23 cellular contexts compared by ENCODE assay signal in the genomic region with DNA sequence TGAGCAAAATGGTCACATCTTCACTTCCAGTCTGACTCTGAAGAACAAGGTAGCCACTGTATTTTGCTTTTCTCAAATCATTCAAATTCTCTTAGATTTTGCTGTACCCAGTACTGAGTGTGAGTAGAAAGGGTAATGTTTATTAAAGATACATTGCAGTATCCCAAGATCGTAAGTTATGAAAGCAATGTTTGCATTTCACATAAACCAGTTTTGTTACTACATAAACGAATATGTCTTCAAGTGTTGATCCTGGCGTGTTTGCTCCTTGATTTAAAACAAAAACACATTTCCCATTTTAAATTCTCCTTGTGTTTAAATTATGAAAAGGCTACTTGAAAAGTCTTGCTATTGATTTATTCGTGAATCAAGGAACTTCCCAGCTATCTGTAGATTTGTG. TPM values are rescaled to one million over a fixed set of nuclear protein-coding genes. Genes with fewer than 3 reads are reported as not detected.
DNase-seq lines count a peak whose midpoint lies in the region; ATAC-seq lines count a peak whose summit lies in the region.
"Had no signal": no experiment of that assay in that cellular context is flagged by ENCODE, and none has a peak within 500 bp of the region (broad histone marks: within the 10 kb centered on the region; RNA-seq: fewer than 3 reads in every experiment).

No MANE protein-coding gene starts in this region.

- no peaks in the 10 kb centered on the region for H3K27me3 Mint-ChIP-seq in activated T-cell treated with anti-CD3 and anti-CD28 coated beads, Interleukin-2, amount 50 U/mL, for 24 hours
- no peaks in the 10 kb centered on the region for H3K27me3 Mint-ChIP-seq in CD4-positive, CD25-positive, alpha-beta regulatory T cell
- H3K27me3 Mint-ChIP-seq in memory B cell = no peaks in the 10 kb centered on the region
- H3K27me3 Mint-ChIP-seq in activated CD4-positive, alpha-beta memory T cell treated with anti-CD3 and anti-CD28 coated beads, Interleukin-2, amount 10 ng/mL, durations not matched to agents 7 days and 5 days = peaks cover 10% of the 10 kb centered on the region

- peaks cover 3% of the 10 kb centered on the region for H3K36me3 ChIP-seq in CD4-positive, CD25-positive, alpha-beta regulatory T cell (ENCODE audit: control insufficient read depth, insufficient read depth, low read length)
- no peaks in the 10 kb centered on the region for H3K36me3 ChIP-seq in Karpas-422 (ENCODE audit: insufficient read depth, low read length)
- H3K36me3 ChIP-seq: HAP-1 had no signal

- no peak overlapping the region for H3K27ac ChIP-seq in CD4-positive, CD25-positive, alpha-beta regulatory T cell (ENCODE audit: insufficient read depth, low read length, poor library complexity, severe bottlenecking)
- no peak overlapping the region for H3K27ac ChIP-seq in Karpas-422 (ENCODE audit: low read length)
- H3K27ac ChIP-seq: 22Rv1, C4-2B, GM23248, KMS-11 had no signal

- no peaks in the 10 kb centered on the region for H3K9me3 Mint-ChIP-seq in activated T-cell treated with anti-CD3 and anti-CD28 coated beads, Interleukin-2, amount 50 U/mL, for 24 hours
- H3K9me3 Mint-ChIP-seq in CD4-positive, CD25-positive, alpha-beta regulatory T cell = peaks cover 0 to 1% (median 0%) of the 10 kb centered on the region in 7 donors
- H3K9me3 Mint-ChIP-seq in memory B cell = peaks cover 3% of the 10 kb centered on the region
- H3K9me3 Mint-ChIP-seq in activated CD4-positive, alpha-beta memory T cell treated with anti-CD3 and anti-CD28 coated beads, Interleukin-2, amount 10 ng/mL, durations not matched to agents 7 days and 5 days = peaks cover 6% of the 10 kb centered on the region

- H3K4me1 ChIP-seq in CD4-positive, CD25-positive, alpha-beta regulatory T cell (ENCODE audit: control insufficient read depth, insufficient read depth, low read length, poor library complexity, severe bottlenecking) = peaks cover 6% of the 10 kb centered on the region
- peaks cover 44% of the 10 kb centered on the region for H3K4me1 ChIP-seq in Karpas-422 (ENCODE audit: low read length)

- no peak overlapping the region for H3K9ac ChIP-seq in Karpas-422 (ENCODE audit: low read length)
- H3K9ac ChIP-seq: GM23248, KMS-11 had no signal

- no peak overlapping the region for H3K4me3 Mint-ChIP-seq in activated T-cell treated with anti-CD3 and anti-CD28 coated beads, Interleukin-2, amount 50 U/mL, for 24 hours
- H3K4me3 Mint-ChIP-seq in CD4-positive, CD25-positive, alpha-beta regulatory T cell = no peak overlapping the region
- no peak overlapping the region for H3K4me3 Mint-ChIP-seq in memory B cell
- no peak overlapping the region for H3K4me3 Mint-ChIP-seq in activated CD4-positive, alpha-beta memory T cell treated with anti-CD3 and anti-CD28 coated beads, Interleukin-2, amount 10 ng/mL, durations not matched to agents 7 days and 5 days

- no peak for DNase-seq in activated T-cell treated with anti-CD3 and anti-CD28 coated beads, Interleukin-2, amount 50 U/mL, for 24 hours
- no peak for DNase-seq in activated T-cell treated with anti-CD3 and anti-CD28 coated beads for 4 hours
- no peak for DNase-seq in CD4-positive, CD25-positive, alpha-beta regulatory T cell
- no peak for DNase-seq in Karpas-422
- DNase-seq in memory B cell (ENCODE audit: low spot score in 2 of 2) = no peak
- DNase-seq in stimulated activated CD4-positive, alpha-beta T cell treated with anti-CD3 and anti-CD28 coated beads, Interleukin-4, amount 100 ng/mL, for 24 hours = no peak
- no peak for DNase-seq in activated CD4-positive, alpha-beta memory T cell treated with anti-CD3 and anti-CD28 coated beads, Interleukin-2, amount 10 ng/mL, durations not matched to agents 7 days and 5 days
- DNase-seq in Right ventricle myocardium inferior (ENCODE audit: missing footprints) = no peak
- DNase-seq: ACHN; COR-L47; DMS79; GM23248; NCI-H1105; NCI-H2029 treated with DMSO at 0.1 percent for 48 hours; NCI-H345; NCI-H524; NCI-H774; NK-92 treated with Interleukin-12 subunit alpha and Interleukin-12 subunit beta, amount 100 ng/mL, for 24 hours had no signal

- no peaks in the 10 kb centered on the region for H3K9me2 ChIP-seq in Karpas-422 (replicated peaks; ENCODE audit: insufficient read depth, low read length)

- H3K4me1 Mint-ChIP-seq in activated T-cell treated with anti-CD3 and anti-CD28 coated beads, Interleukin-2, amount 50 U/mL, for 24 hours (ENCODE audit: low read depth) = peaks cover 42% of the 10 kb centered on the region
- H3K4me1 Mint-ChIP-seq in CD4-positive, CD25-positive, alpha-beta regulatory T cell = peaks cover 10 to 48% (median 42%) of the 10 kb centered on the region in 4 donors
- H3K4me1 Mint-ChIP-seq in memory B cell = peaks cover 29% of the 10 kb centered on the region
- peaks cover 29% of the 10 kb centered on the region for H3K4me1 Mint-ChIP-seq in activated CD4-positive, alpha-beta memory T cell treated with anti-CD3 and anti-CD28 coated beads, Interleukin-2, amount 10 ng/mL, durations not matched to agents 7 days and 5 days

- peaks cover 49% of the 10 kb centered on the region for H4K20me1 ChIP-seq in Karpas-422 (ENCODE audit: insufficient read depth, low read depth, low read length)

- CTCF ChIA-PET in activated CD4-positive, alpha-beta memory T cell treated with anti-CD3 and anti-CD28 coated beads, Interleukin-2, amount 10 ng/mL, durations not matched to agents 7 days and 5 days (lab: Charles Lee) = no interaction called here

- H2AFZ ChIP-seq in Karpas-422 (ENCODE audit: low read length) = no peak overlapping the region
- H2AFZ ChIP-seq: GM23248 had no signal

- intact Hi-C loops in Right ventricle myocardium inferior (cut with DNase I) = no loop called here

- H3K9me3 ChIP-seq in CD4-positive, CD25-positive, alpha-beta regulatory T cell (ENCODE audit: control insufficient read depth in 2 of 2, low read length in 2 of 2) = no peaks in the 10 kb centered on the region
- H3K9me3 ChIP-seq in Karpas-422 (ENCODE audit: low read length) = no peaks in the 10 kb centered on the region
- H3K9me3 ChIP-seq: HAP-1 had no signal

- no peak overlapping the region for H3K4me3 ChIP-seq in CD4-positive, CD25-positive, alpha-beta regulatory T cell (ENCODE audit: low read depth, low read length)
- no peak overlapping the region for H3K4me3 ChIP-seq in Karpas-422 (ENCODE audit: low read length)
- H3K4me3 ChIP-seq: GM23248, HAP-1 had no signal

- no peak for ATAC-seq in CD4-positive, CD25-positive, alpha-beta regulatory T cell (ENCODE audit: low read depth in 2 of 2)
- ATAC-seq in memory B cell (ENCODE audit: low read depth) = no peak
- no peak for ATAC-seq in Right ventricle myocardium inferior
- ATAC-seq: SK-N-SH treated with all-trans-retinoic acid at 6 μM for 48 hours had no signal

- H3K27ac Mint-ChIP-seq in activated T-cell treated with anti-CD3 and anti-CD28 coated beads, Interleukin-2, amount 50 U/mL, for 24 hours = peak overlapping the region; percentile 74
- peak overlapping the region in 2 of 3 donors; percentile 28 to 77 for H3K27ac Mint-ChIP-seq in CD4-positive, CD25-positive, alpha-beta regulatory T cell
- H3K27ac Mint-ChIP-seq in memory B cell = peak overlapping the region; percentile 56
- H3K27ac Mint-ChIP-seq in activated CD4-positive, alpha-beta memory T cell treated with anti-CD3 and anti-CD28 coated beads, Interleukin-2, amount 10 ng/mL, durations not matched to agents 7 days and 5 days = no peak overlapping the region

- peak overlapping the region; percentile 62 for H3K4me2 ChIP-seq in Karpas-422 (ENCODE audit: low read depth, low read length, poor library complexity, severe bottlenecking)
- H3K4me2 ChIP-seq: KMS-11 had no signal

- peaks cover 79% of the 10 kb centered on the region for H3K79me2 ChIP-seq in Karpas-422 (ENCODE audit: low read length)

- no peaks in the 10 kb centered on the region for H3K27me3 ChIP-seq in CD4-positive, CD25-positive, alpha-beta regulatory T cell (ENCODE audit: control insufficient read depth, insufficient read depth, low read length)
- H3K27me3 ChIP-seq in Karpas-422 (ENCODE audit: low read length) = no peaks in the 10 kb centered on the region

- peaks cover 3% of the 10 kb centered on the region for H3K36me3 Mint-ChIP-seq in activated T-cell treated with anti-CD3 and anti-CD28 coated beads, Interleukin-2, amount 50 U/mL, for 24 hours (ENCODE audit: low read depth)
- H3K36me3 Mint-ChIP-seq in CD4-positive, CD25-positive, alpha-beta regulatory T cell = peaks cover 12% of the 10 kb centered on the region
- H3K36me3 Mint-ChIP-seq in memory B cell = peaks cover 16% of the 10 kb centered on the region
- H3K36me3 Mint-ChIP-seq in activated CD4-positive, alpha-beta memory T cell treated with anti-CD3 and anti-CD28 coated beads, Interleukin-2, amount 10 ng/mL, durations not matched to agents 7 days and 5 days (ENCODE audit: low read depth) = peaks cover 13% of the 10 kb centered on the region

- POLR2A ChIA-PET in activated CD4-positive, alpha-beta memory T cell treated with anti-CD3 and anti-CD28 coated beads, Interleukin-2, amount 10 ng/mL, durations not matched to agents 7 days and 5 days (lab: Charles Lee) = no interaction called here

RNA-seq across cellular contexts. Expression of a gene that starts 22.0 kb away (rescaled TPM):
- total RNA-seq in CD4-positive, CD25-positive, alpha-beta regulatory T cell = 12.3 TPM
- 1 to 10 TPM; 1.5 to 2.5 (median 1.8) TPM for polyA plus RNA-seq in CD4-positive, CD25-positive, alpha-beta regulatory T cell
- total RNA-seq in Karpas-422 (2014; rRNA removed; shearing (Covaris generic); ENCODE audit: low replicate concordance) = 41.1 and 43.8 TPM in 2 replicates
- 1 to 10 TPM; 8.2 to 8.4 TPM for total RNA-seq in activated CD4-positive, alpha-beta memory T cell treated with anti-CD3 and anti-CD28 coated beads, Interleukin-2, amount 10 ng/mL, durations not matched to agents 7 days and 5 days
- 5.0 TPM for total RNA-seq in Right ventricle myocardium inferior

RNA-seq across cellular contexts. Expression of a gene that starts 54.6 kb away (rescaled TPM):
- 14.6 TPM for total RNA-seq in CD4-positive, CD25-positive, alpha-beta regulatory T cell
- polyA plus RNA-seq in CD4-positive, CD25-positive, alpha-beta regulatory T cell = 10 to 100 TPM; 33.4 to 55.4 (median 54.3) TPM
- total RNA-seq in Karpas-422 (2014; rRNA removed; shearing (Covaris generic); ENCODE audit: low replicate concordance) = 37.0 and 51.0 TPM in 2 replicates
- total RNA-seq in activated CD4-positive, alpha-beta memory T cell treated with anti-CD3 and anti-CD28 coated beads, Interleukin-2, amount 10 ng/mL, durations not matched to agents 7 days and 5 days = 10 to 100 TPM; 36.1 to 38.1 TPM
- 17.0 TPM for total RNA-seq in Right ventricle myocardium inferior
